19 cellular contexts compared by ENCODE assay signal in the genomic region with DNA sequence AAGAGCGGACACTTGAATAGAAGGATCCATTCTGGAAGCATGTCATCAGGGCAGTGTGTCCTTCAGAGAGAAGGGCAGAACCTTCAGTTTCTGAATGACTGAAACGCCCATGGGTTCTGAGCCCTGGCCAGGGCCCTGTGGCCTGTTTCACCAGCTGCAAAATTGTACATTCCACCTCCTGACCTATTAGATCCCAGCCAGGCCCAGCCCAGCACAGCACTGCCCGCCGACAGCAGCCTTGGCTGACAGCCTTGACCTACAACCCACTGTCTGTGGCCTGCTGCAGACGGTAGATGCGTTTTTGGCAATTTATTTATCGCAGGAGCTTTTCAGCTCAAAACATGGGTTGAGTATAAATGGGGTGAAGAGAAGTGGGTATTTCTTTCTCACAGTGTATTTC.
"Had no signal": no experiment of that assay in that cellular context is flagged by ENCODE, and none has a peak within 500 bp of the region (broad histone marks: within the 10 kb centered on the region; RNA-seq: fewer than 3 reads in every experiment).

No MANE protein-coding gene starts in this region.

- H3K27ac ChIP-seq: colonic mucosa, heart left ventricle, sigmoid colon, suprapubic skin, tibial artery, upper lobe of left lung, uterus had no signal

- DNase-seq: colonic mucosa; dermis blood vessel endothelial cell; erythroblast; heart left ventricle; hippocampal formation; left colon; mammary epithelial cell; naive thymus-derived CD4-positive, alpha-beta T cell; nephron progenitor cell; sigmoid colon; stimulated activated CD4-positive, alpha-beta T cell treated with anti-CD3 and anti-CD28 coated beads, Interleukin-4, amount 100 ng/mL, for 1 hour; stimulated activated CD8-positive, alpha-beta memory T cell treated with anti-CD3 and anti-CD28 coated beads, Interleukin-4, amount 100 ng/mL, for 48 hours; stimulated activated naive CD8-positive, alpha-beta T cell treated with anti-CD3 and anti-CD28 coated beads, Interleukin-15, Interleukin-2, amounts not matched to agents 100 U/mL and 50 U/mL, for 24 hours; tibial artery; uterus had no signal

- H3K4me3 ChIP-seq: colonic mucosa, heart left ventricle, sigmoid colon, smooth muscle cell, suprapubic skin, tibial artery, upper lobe of left lung, uterus had no signal

- H3K36me3 ChIP-seq: colonic mucosa, heart left ventricle, sigmoid colon, suprapubic skin, tibial artery, upper lobe of left lung, uterus had no signal

- H3K27me3 ChIP-seq: colonic mucosa, upper lobe of left lung, uterus had no signal

- H3K9me3 ChIP-seq: colonic mucosa, heart left ventricle, sigmoid colon, suprapubic skin, tibial artery, upper lobe of left lung, uterus had no signal

- H3K9me3 Mint-ChIP-seq: nephron progenitor cell; stimulated activated effector memory CD8-positive, alpha-beta T cell treated with anti-CD3 and anti-CD28 coated beads, Interleukin-12 subunit alpha, Interleukin-12 subunit beta, amount 100 ng/mL, for 72 hours had no signal

- H3K27ac Mint-ChIP-seq: naive thymus-derived CD4-positive, alpha-beta T cell; nephron progenitor cell; stimulated activated effector memory CD8-positive, alpha-beta T cell treated with anti-CD3 and anti-CD28 coated beads, Interleukin-12 subunit alpha, Interleukin-12 subunit beta, amount 100 ng/mL, for 72 hours had no signal

- H3K4me2 ChIP-seq: smooth muscle cell had no signal

- ATAC-seq: heart left ventricle; naive thymus-derived CD4-positive, alpha-beta T cell; stimulated activated effector memory CD8-positive, alpha-beta T cell treated with anti-CD3 and anti-CD28 coated beads, Interleukin-12 subunit alpha, Interleukin-12 subunit beta, amount 100 ng/mL, for 72 hours; stimulated activated naive CD8-positive, alpha-beta T cell treated with anti-CD3 and anti-CD28 coated beads, Interleukin-15, Interleukin-2, amounts not matched to agents 100 U/mL and 50 U/mL, for 24 hours had no signal

- H3K4me1 ChIP-seq: colonic mucosa had no signal

- H3K4me3 Mint-ChIP-seq: naive thymus-derived CD4-positive, alpha-beta T cell; nephron progenitor cell; stimulated activated effector memory CD8-positive, alpha-beta T cell treated with anti-CD3 and anti-CD28 coated beads, Interleukin-12 subunit alpha, Interleukin-12 subunit beta, amount 100 ng/mL, for 72 hours had no signal
